9 cellular contexts compared by ENCODE assay signal in the genomic region with DNA sequence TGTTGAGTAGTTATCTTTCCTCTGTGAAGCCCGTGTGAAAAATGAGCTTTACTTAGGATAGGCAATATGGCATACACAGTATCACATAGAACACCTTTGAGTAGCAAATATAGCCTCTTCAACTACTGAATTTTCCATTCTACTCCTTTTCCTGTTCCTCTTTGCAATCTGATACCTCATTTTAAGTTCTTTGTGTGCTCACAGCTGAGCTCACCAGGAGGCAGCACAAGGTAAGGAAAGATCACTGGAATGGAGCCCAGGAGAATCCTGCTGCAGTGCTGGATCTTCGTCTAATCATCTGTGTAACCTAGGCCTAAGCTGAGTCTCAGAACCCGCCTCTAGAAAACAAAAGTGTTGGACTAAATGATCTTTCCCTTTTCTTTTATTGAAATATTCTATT.
A peak's percentile ranks its signal among the peaks of the same experiment; 100 is the strongest.
DNase-seq lines count a peak whose midpoint lies in the region; ATAC-seq and TF ChIP-seq lines count a peak whose summit lies in the region.
"Had no signal": no experiment of that assay in that cellular context is flagged by ENCODE, and none has a peak within 500 bp of the region (broad histone marks: within the 10 kb centered on the region; RNA-seq: fewer than 3 reads in every experiment).

No MANE protein-coding gene starts in this region.

- H3K4me3 Mint-ChIP-seq in Calu3 (ENCODE audit: low read depth, unreplicated experiment) (no peak overlapping the region), T-cell (no peak overlapping the region)
- no peak overlapping the region for H3K4me3 Mint-ChIP-seq in effector memory CD8-positive, alpha-beta T cell
- H3K4me3 Mint-ChIP-seq in CD8-positive, alpha-beta memory T cell = no peak overlapping the region
- H3K4me3 Mint-ChIP-seq: mesothelial cell of epicardium had no signal

- H3K27me3 Mint-ChIP-seq in Calu3 (ENCODE audit: unreplicated experiment) (no peaks in the 10 kb centered on the region), T-cell (no peaks in the 10 kb centered on the region)
- no peaks in the 10 kb centered on the region for H3K27me3 Mint-ChIP-seq in effector memory CD8-positive, alpha-beta T cell
- no peaks in the 10 kb centered on the region for H3K27me3 Mint-ChIP-seq in CD8-positive, alpha-beta memory T cell

- BruUV-seq in Calu3 (replicated peaks; lab: Mats Ljungman, UMichigan) = no TSS peak

- no peaks in the 10 kb centered on the region for H3K9me3 Mint-ChIP-seq in Calu3 (ENCODE audit: low read depth, unreplicated experiment)
- no peaks in the 10 kb centered on the region for H3K9me3 Mint-ChIP-seq in T-cell
- H3K9me3 Mint-ChIP-seq in effector memory CD8-positive, alpha-beta T cell = no peaks in the 10 kb centered on the region
- H3K9me3 Mint-ChIP-seq in CD8-positive, alpha-beta memory T cell = peaks cover 0 to 2% (median 0%) of the 10 kb centered on the region in 5 donors
- H3K9me3 Mint-ChIP-seq: mesothelial cell of epicardium had no signal

- POLR2A ChIA-PET in T-cell (lab: Charles Lee) = no interaction called here
- POLR2A ChIA-PET in CD8-positive, alpha-beta memory T cell (lab: Charles Lee) = no interaction called here

- no peaks in the 10 kb centered on the region for H3K9me3 ChIP-seq in iPS DF 6.9 (ENCODE audit: control insufficient read depth, insufficient read depth, low read length)
- no peaks in the 10 kb centered on the region for H3K9me3 ChIP-seq in CD8-positive, alpha-beta memory T cell (ENCODE audit: low read length)

- no peaks in the 10 kb centered on the region for H3K4me1 ChIP-seq in iPS DF 6.9 (ENCODE audit: control insufficient read depth, insufficient read depth, low read length)
- H3K4me1 ChIP-seq in CD8-positive, alpha-beta memory T cell (ENCODE audit: insufficient read depth, low read length) = no peaks in the 10 kb centered on the region

- DNase-seq in Calu3 = peak; percentile 23
- peak; percentile 69 for DNase-seq in NCI-H1105 (lab: John Stamatoyannopoulos, UW)
- peak; percentile 40 for DNase-seq in SK-N-DZ (ENCODE audit: low spot score)
- DNase-seq in iPS DF 6.9 (ENCODE audit: low read depth, low spot score) = peak; percentile 58
- no peak for DNase-seq in T-cell
- DNase-seq in NK-92 treated with Interleukin-12 subunit alpha and Interleukin-12 subunit beta, amount 100 ng/mL, for 24 hours (lab: John Stamatoyannopoulos, UW) = no peak
- no peak for DNase-seq in effector memory CD8-positive, alpha-beta T cell
- DNase-seq in CD8-positive, alpha-beta memory T cell = no peak

- H3K4me1 Mint-ChIP-seq in Calu3 (ENCODE audit: low read depth, unreplicated experiment) (no peaks in the 10 kb centered on the region), T-cell (no peaks in the 10 kb centered on the region)
- no peaks in the 10 kb centered on the region for H3K4me1 Mint-ChIP-seq in effector memory CD8-positive, alpha-beta T cell (ENCODE audit: low read depth in 2 of 2)
- H3K4me1 Mint-ChIP-seq in CD8-positive, alpha-beta memory T cell = no peaks in the 10 kb centered on the region

- intact Hi-C loops in Calu3 (cut with micrococcal nuclease; ENCODE audit: unreplicated experiment) = loop anchor here (5.0 kb wide), 1 partner anchor 478 kb away; no protein-coding TSS in a partner anchor

- H3K36me3 Mint-ChIP-seq in Calu3 (ENCODE audit: insufficient read depth, unreplicated experiment) = no peaks in the 10 kb centered on the region
- no peaks in the 10 kb centered on the region for H3K36me3 Mint-ChIP-seq in T-cell
- no peaks in the 10 kb centered on the region for H3K36me3 Mint-ChIP-seq in effector memory CD8-positive, alpha-beta T cell (ENCODE audit: insufficient read depth)
- no peaks in the 10 kb centered on the region for H3K36me3 Mint-ChIP-seq in CD8-positive, alpha-beta memory T cell
- H3K36me3 Mint-ChIP-seq: mesothelial cell of epicardium had no signal

- no CpG with 5 or more reads among the region's 3 CpGs for WGBS in iPS DF 6.9 (ENCODE audit: insufficient coverage, insufficient read length)

- CTCF ChIA-PET in Calu3 (lab: Charles Lee) (no interaction called here), T-cell (lab: Charles Lee) (no interaction called here)
- CTCF ChIA-PET in CD8-positive, alpha-beta memory T cell (lab: Charles Lee) = no interaction called here

- H3K27ac Mint-ChIP-seq in Calu3 (ENCODE audit: unreplicated experiment) (no peak overlapping the region), T-cell (no peak overlapping the region)
- no peak overlapping the region for H3K27ac Mint-ChIP-seq in effector memory CD8-positive, alpha-beta T cell
- H3K27ac Mint-ChIP-seq in CD8-positive, alpha-beta memory T cell = no peak overlapping the region
- H3K27ac Mint-ChIP-seq: mesothelial cell of epicardium had no signal

- H3K27me3 ChIP-seq in iPS DF 6.9 (ENCODE audit: control insufficient read depth, insufficient read depth, low read length) = no peaks in the 10 kb centered on the region
- no peaks in the 10 kb centered on the region for H3K27me3 ChIP-seq in CD8-positive, alpha-beta memory T cell (ENCODE audit: insufficient read depth, low read length, poor library complexity, severe bottlenecking)

- no peak for TF ChIP-seq CTCF in Calu3 (IDR thresholded peaks at IDR 0.05; ENCODE audit: unreplicated experiment)

- no peaks in the 10 kb centered on the region for H3K36me3 ChIP-seq in iPS DF 6.9 (ENCODE audit: control insufficient read depth, insufficient read depth, low read length)
- H3K36me3 ChIP-seq in CD8-positive, alpha-beta memory T cell (ENCODE audit: insufficient read depth, low read length) = no peaks in the 10 kb centered on the region

- H3K27ac ChIP-seq in iPS DF 6.9 (ENCODE audit: low read length) = no peak overlapping the region
- no peak overlapping the region for H3K27ac ChIP-seq in CD8-positive, alpha-beta memory T cell (ENCODE audit: low read depth, low read length)

- ATAC-seq in T-cell (replicated peaks in 1 of 4) = no peak
- no peak for ATAC-seq in effector memory CD8-positive, alpha-beta T cell (replicated peaks)

- H3K4me3 ChIP-seq in iPS DF 6.9 (ENCODE audit: low read length) = no peak overlapping the region
- no peak overlapping the region for H3K4me3 ChIP-seq in CD8-positive, alpha-beta memory T cell (ENCODE audit: low read length)

Comparison
In these comparisons a context has a peak if more than half of its experiments do, and no peak if none do; other contexts are left out.
1. DNase-seq: peak in Calu3 (single experiment), NCI-H1105 (single experiment), SK-N-DZ (single experiment) and iPS DF 6.9 (single experiment); none in T-cell (0 of 34), NK-92 treated with Interleukin-12 subunit alpha and Interleukin-12 subunit beta, amount 100 ng/mL, for 24 hours (single experiment), effector memory CD8-positive, alpha-beta T cell (0 of 3) and CD8-positive, alpha-beta memory T cell (0 of 5).